ENCODE assay signal across 8 cellular contexts in the genomic region with DNA sequence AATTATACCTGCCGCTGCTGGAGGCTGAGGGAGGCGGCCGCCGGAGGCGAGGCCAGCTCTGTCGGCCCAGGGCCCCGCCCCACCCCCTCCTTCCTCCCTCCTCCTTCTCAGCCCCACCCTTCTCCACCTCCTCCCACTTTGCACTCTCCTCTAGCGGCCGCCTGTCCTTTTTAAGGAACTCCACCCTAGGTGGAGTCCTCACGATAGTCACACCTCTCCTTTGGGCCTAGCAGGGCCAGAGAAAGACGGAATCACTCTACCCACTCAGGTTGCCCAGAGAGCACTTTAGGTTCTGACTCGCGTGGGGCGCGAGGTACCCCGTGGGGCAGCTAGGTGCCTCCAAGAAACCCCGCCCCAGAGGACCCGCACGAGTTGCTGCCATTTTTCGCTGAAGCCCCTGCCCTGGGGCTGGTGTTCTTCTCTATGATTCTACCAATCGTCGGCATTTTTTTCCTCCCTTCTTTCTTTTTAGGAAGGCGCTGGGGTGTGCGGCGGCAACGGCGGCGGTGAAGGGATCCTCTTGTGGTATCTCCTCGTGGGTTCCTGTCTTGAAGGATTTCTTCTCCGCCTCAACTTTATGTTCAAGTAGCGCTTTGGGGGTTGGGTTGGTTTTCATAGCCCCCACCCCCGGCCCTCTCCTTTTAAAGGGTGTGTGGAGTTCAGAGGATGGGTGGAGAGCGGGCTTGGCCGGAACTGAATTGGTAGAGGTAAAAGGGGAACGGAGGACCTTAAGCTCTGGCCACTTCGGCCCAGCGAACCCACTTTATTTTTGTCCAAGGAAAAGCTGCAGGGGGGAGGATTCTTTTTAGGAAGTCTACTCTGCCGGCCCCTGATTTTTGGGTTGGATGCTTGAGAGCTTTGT. TPM values are rescaled to one million over a fixed set of nuclear protein-coding genes. Genes with fewer than 3 reads are reported as not detected.
DNase-seq lines count a peak whose midpoint lies in the region; ATAC-seq and TF ChIP-seq lines count a peak whose summit lies in the region.

Gene KLF8, plus strand, starts transcription at position 136 of the 862 bp plus-strand sequence. CDS start 979 bp downstream, outside the sequence.

- ATAC-seq in GM19328 (IDR thresholded peaks at IDR 0.05; ENCODE audit: unreplicated experiment) = peak; percentile 51
- ATAC-seq in HG03469 (IDR thresholded peaks at IDR 0.05; ENCODE audit: unreplicated experiment) = peak; percentile 59

- H3K4me3 Mint-ChIP-seq in neural crest cell = peak within 1 kb of the TSS; percentile 79

- POLR2A ChIA-PET in BJ (lab: Charles Lee) = no interaction called here

- CTCF ChIA-PET in BJ (lab: Yijun Ruan, JAX) = interaction anchor here (1.1 kb wide), 1 partner anchor 17 kb away, joined by 6 read pairs; no protein-coding TSS in a partner anchor

- no peak for TF ChIP-seq CTCF in BJ (IDR thresholded peaks at IDR 0.05; ENCODE audit: insufficient read depth, low read depth, low read length)
- TF ChIP-seq CTCF in neural crest cell (conservative IDR thresholded peaks at IDR 0.05) = no peak

- peak within 1 kb of the TSS; percentile 31 for H3K4me3 ChIP-seq in BJ (ENCODE audit: low read depth, low read length)

- no peak within 1 kb of the TSS for H3K27ac Mint-ChIP-seq in neural crest cell (ENCODE audit: unreplicated experiment)

- DNase-seq in BJ (ENCODE audit: low read depth) (no peak), fibroblast of gingiva (ENCODE audit: low read depth) (peak; percentile 3), neural crest cell (ENCODE audit: low read depth, low spot score) (no peak), ureter (ENCODE audit: low spot score) (peak; percentile 72), OCI-M2 (lab: John Stamatoyannopoulos, UW; ENCODE audit: unreplicated experiment) (no peak)
- DNase-seq in activated CD8-positive, alpha-beta memory T cell treated with anti-CD3 and anti-CD28 coated beads for 24 hours = peak; percentile 62

- H3K36me3 ChIP-seq in BJ (ENCODE audit: control insufficient read depth, insufficient read depth, low read length) = no peaks in the 10 kb centered on the region

- no peaks in the 10 kb centered on the region for H3K36me3 Mint-ChIP-seq in neural crest cell (ENCODE audit: low read depth)

- no peaks in the 10 kb centered on the region for H3K4me1 Mint-ChIP-seq in neural crest cell

- peaks cover 52% of the 10 kb centered on the region for H3K27me3 Mint-ChIP-seq in neural crest cell (ENCODE audit: low read depth)

- no peaks in the 10 kb centered on the region for H3K27me3 ChIP-seq in BJ (ENCODE audit: control insufficient read depth, insufficient read depth, low read length)

- H3K9me3 Mint-ChIP-seq in neural crest cell = no peaks in the 10 kb centered on the region

RNA-seq across cellular contexts. Expression of gene KLF8, which starts in this region (rescaled TPM):
- polyA plus RNA-seq in BJ (2011; rRNA removed) = 1.5 and 1.9 TPM in 2 replicates
- polyA minus RNA-seq in BJ (2011; rRNA and poly(A)+ RNA removed) = 1.4 and 2.3 TPM in 2 replicates
- total RNA-seq in neural crest cell (2.2 and 2.6 TPM in 2 replicates), ureter (22.7 TPM)

Comparison
In these comparisons a context has a peak if more than half of its experiments do, and no peak if none do; other contexts are left out.
1. DNase-seq: peak in activated CD8-positive, alpha-beta memory T cell treated with anti-CD3 and anti-CD28 coated beads for 24 hours (single experiment), fibroblast of gingiva (single experiment) and ureter (single experiment); none in BJ (single experiment), neural crest cell (single experiment) and OCI-M2 (single experiment).